Comparison of ENCODE assay signal across 1 cellular context in the genomic region with DNA sequence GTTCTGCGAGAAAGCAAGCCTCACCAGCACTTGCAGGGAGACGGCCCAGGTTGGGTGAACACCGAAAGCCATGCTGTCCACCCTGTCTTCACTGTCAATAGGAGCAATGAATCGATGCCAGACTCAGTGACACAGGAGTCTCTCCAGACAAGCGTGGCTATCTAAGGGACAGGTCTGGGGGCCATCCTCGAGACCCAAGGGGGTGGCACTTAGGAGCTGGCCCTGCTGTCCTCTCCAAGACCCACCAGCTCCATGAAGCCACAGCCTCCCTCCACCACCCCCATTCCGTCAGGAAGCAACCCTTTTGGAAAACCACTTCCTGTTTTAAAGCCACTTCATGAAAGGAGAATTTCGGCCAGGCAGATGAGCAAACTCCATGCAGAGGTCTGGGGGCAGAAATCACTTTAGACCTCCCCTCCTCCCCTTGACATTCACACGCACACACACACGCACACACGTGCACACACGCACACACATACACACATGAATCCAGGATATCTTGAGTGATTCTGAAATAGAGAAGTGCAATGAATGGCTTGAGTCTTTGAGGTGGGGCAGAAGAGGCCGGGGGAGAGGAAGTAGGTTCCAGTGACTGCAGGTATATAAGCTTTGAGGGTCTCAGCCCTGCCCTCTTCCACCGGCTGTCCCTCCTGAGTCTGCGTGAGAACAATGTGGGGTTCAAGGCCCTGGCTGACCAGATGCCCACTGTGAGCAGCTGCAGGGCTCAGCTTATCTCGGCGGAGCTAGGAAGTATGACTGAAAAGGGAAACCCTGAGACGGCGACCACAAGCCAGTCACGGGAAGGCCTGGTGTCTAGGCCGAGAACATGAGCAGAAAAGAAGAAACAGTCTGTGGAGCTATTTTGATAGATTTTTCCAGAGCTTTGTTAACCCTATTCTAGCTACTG.
TF ChIP-seq lines count a peak whose summit lies in the region.

No MANE protein-coding gene starts in this region.

TF ChIP-seq in K562, 482 proteins besides CTCF, POLR2A, EP300 and RAD21 (continued from another document):
- TF ChIP-seq, protein P1, sequence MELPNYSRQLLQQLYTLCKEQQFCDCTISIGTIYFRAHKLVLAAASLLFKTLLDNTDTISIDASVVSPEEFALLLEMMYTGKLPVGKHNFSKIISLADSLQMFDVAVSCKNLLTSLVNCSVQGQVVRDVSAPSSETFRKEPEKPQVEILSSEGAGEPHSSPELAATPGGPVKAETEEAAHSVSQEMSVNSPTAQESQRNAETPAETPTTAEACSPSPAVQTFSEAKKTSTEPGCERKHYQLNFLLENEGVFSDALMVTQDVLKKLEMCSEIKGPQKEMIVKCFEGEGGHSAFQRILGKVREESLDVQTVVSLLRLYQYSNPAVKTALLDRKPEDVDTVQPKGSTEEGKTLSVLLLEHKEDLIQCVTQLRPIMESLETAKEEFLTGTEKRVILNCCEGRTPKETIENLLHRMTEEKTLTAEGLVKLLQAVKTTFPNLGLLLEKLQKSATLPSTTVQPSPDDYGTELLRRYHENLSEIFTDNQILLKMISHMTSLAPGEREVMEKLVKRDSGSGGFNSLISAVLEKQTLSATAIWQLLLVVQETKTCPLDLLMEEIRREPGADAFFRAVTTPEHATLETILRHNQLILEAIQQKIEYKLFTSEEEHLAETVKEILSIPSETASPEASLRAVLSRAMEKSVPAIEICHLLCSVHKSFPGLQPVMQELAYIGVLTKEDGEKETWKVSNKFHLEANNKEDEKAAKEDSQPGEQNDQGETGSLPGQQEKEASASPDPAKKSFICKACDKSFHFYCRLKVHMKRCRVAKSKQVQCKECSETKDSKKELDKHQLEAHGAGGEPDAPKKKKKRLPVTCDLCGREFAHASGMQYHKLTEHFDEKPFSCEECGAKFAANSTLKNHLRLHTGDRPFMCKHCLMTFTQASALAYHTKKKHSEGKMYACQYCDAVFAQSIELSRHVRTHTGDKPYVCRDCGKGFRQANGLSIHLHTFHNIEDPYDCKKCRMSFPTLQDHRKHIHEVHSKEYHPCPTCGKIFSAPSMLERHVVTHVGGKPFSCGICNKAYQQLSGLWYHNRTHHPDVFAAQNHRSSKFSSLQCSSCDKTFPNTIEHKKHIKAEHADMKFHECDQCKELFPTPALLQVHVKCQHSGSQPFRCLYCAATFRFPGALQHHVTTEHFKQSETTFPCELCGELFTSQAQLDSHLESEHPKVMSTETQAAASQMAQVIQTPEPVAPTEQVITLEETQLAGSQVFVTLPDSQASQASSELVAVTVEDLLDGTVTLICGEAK (IDR thresholded peaks at IDR 0.05): peak; percentile 30; the same call in 1 of the 2 replicates
- TF ChIP-seq, protein P1 (CRISPR knock-in tag; IDR thresholded peaks at IDR 0.05): no peak
- TF ChIP-seq, protein P2, sequence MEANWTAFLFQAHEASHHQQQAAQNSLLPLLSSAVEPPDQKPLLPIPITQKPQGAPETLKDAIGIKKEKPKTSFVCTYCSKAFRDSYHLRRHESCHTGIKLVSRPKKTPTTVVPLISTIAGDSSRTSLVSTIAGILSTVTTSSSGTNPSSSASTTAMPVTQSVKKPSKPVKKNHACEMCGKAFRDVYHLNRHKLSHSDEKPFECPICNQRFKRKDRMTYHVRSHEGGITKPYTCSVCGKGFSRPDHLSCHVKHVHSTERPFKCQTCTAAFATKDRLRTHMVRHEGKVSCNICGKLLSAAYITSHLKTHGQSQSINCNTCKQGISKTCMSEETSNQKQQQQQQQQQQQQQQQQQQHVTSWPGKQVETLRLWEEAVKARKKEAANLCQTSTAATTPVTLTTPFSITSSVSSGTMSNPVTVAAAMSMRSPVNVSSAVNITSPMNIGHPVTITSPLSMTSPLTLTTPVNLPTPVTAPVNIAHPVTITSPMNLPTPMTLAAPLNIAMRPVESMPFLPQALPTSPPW (CRISPR knock-in tag; IDR thresholded peaks at IDR 0.05): peak; percentile 35; the same call in 1 of the 2 replicates
- TF ChIP-seq ZFX (CRISPR knock-in tag; IDR thresholded peaks at IDR 0.05) (peak; percentile 57), DMBX1 (CRISPR knock-in tag; IDR thresholded peaks at IDR 0.05; ENCODE audit: borderline replicate concordance) (peak; percentile 48), NRF1 (conservative IDR thresholded peaks at IDR 0.05 in 1 of 2, IDR thresholded peaks at IDR 0.05 in 1 of 2) (0 out of 4 replicates have a peak, but pooled peaks have one; percentile 17 to 29), ARNT (IDR thresholded peaks at IDR 0.05) (no peak), ZNF778 (CRISPR knock-in tag; IDR thresholded peaks at IDR 0.05) (no peak), SPI1 (IDR thresholded peaks at IDR 0.05; ENCODE audit: borderline replicate concordance, low read depth, low read length) (peak; percentile 91), MBD2 (IDR thresholded peaks at IDR 0.05; ENCODE audit: borderline replicate concordance, low read depth) (no peak), ELF4 (CRISPR knock-in tag; IDR thresholded peaks at IDR 0.05) (0 out of 2 replicates have a peak, but pooled peaks have one; percentile 5), TAF7 (tag; IDR thresholded peaks at IDR 0.05) (no peak)
- TF ChIP-seq, protein P3, sequence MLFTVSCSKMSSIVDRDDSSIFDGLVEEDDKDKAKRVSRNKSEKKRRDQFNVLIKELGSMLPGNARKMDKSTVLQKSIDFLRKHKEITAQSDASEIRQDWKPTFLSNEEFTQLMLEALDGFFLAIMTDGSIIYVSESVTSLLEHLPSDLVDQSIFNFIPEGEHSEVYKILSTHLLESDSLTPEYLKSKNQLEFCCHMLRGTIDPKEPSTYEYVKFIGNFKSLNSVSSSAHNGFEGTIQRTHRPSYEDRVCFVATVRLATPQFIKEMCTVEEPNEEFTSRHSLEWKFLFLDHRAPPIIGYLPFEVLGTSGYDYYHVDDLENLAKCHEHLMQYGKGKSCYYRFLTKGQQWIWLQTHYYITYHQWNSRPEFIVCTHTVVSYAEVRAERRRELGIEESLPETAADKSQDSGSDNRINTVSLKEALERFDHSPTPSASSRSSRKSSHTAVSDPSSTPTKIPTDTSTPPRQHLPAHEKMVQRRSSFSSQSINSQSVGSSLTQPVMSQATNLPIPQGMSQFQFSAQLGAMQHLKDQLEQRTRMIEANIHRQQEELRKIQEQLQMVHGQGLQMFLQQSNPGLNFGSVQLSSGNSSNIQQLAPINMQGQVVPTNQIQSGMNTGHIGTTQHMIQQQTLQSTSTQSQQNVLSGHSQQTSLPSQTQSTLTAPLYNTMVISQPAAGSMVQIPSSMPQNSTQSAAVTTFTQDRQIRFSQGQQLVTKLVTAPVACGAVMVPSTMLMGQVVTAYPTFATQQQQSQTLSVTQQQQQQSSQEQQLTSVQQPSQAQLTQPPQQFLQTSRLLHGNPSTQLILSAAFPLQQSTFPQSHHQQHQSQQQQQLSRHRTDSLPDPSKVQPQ (CRISPR knock-in tag; IDR thresholded peaks at IDR 0.05; ENCODE audit: borderline replicate concordance): 0 out of 2 replicates have a peak, but pooled peaks have one; percentile 57
- TF ChIP-seq, protein P4, sequence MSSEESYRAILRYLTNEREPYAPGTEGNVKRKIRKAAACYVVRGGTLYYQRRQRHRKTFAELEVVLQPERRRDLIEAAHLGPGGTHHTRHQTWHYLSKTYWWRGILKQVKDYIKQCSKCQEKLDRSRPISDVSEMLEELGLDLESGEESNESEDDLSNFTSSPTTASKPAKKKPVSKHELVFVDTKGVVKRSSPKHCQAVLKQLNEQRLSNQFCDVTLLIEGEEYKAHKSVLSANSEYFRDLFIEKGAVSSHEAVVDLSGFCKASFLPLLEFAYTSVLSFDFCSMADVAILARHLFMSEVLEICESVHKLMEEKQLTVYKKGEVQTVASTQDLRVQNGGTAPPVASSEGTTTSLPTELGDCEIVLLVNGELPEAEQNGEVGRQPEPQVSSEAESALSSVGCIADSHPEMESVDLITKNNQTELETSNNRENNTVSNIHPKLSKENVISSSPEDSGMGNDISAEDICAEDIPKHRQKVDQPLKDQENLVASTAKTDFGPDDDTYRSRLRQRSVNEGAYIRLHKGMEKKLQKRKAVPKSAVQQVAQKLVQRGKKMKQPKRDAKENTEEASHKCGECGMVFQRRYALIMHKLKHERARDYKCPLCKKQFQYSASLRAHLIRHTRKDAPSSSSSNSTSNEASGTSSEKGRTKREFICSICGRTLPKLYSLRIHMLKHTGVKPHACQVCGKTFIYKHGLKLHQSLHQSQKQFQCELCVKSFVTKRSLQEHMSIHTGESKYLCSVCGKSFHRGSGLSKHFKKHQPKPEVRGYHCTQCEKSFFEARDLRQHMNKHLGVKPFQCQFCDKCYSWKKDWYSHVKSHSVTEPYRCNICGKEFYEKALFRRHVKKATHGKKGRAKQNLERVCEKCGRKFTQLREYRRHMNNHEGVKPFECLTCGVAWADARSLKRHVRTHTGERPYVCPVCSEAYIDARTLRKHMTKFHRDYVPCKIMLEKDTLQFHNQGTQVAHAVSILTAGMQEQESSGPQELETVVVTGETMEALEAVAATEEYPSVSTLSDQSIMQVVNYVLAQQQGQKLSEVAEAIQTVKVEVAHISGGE (CRISPR knock-in tag; IDR thresholded peaks at IDR 0.05): 0 out of 6 replicates have a peak, but pooled peaks of 1 of the 3 experiments have one; percentile 4
